ENCODE assay signal across 23 cellular contexts in genomic region chr10:65430979-65431378, GRCh38.
DNase-seq lines count a peak whose midpoint lies in the region; ATAC-seq and TF ChIP-seq lines count a peak whose summit lies in the region.
"Had no signal": no experiment of that assay in that cellular context is flagged by ENCODE, and none has a peak within 500 bp of the region (broad histone marks: within the 10 kb centered on the region; RNA-seq: fewer than 3 reads in every experiment).

No MANE protein-coding gene starts in this region.

- DNase-seq in RPMI8226, result peak; percentile 3
- DNase-seq in esophagus muscularis mucosa (ENCODE audit: extremely low spot score), result no peak
- DNase-seq in ecto neural progenitor cell (ENCODE audit: low spot score), result no peak
- no peak for DNase-seq in SKM-1 treated with dmso at 0.1 percent for 144 hours (lab: John Stamatoyannopoulos, UW; ENCODE audit: unreplicated experiment)
- no peak for DNase-seq in retina
- DNase-seq: activated naive CD4-positive, alpha-beta T cell treated with anti-CD3 and anti-CD28 coated beads, Interleukin-2, amount 50 U/mL, for 16 hours; activated T-cell treated with anti-CD3 and anti-CD28 coated beads, Interleukin-2, amount 50 U/mL, for 24 hours; anterior cingulate cortex; dermis blood vessel endothelial cell; EL; IMR-90; mammary epithelial cell; MG63; NCI-H146; NCI-H524; stimulated activated CD4-positive, alpha-beta T cell treated with anti-CD3 and anti-CD28 coated beads, Interleukin-1b, Interleukin-23, amount 100 ng/mL, for 48 hours; substantia nigra had no signal

- ATAC-seq in GM18502 (IDR thresholded peaks at IDR 0.05; ENCODE audit: poor library complexity, unreplicated experiment), result peak; percentile 85
- peak; percentile 53 for ATAC-seq in GM21717 (IDR thresholded peaks at IDR 0.05; ENCODE audit: unreplicated experiment)
- ATAC-seq in HG03354 (IDR thresholded peaks at IDR 0.05; ENCODE audit: poor library complexity, severe bottlenecking, unreplicated experiment), result peak; percentile 74

- no peak for TF ChIP-seq CTCF in esophagus muscularis mucosa (IDR thresholded peaks at IDR 0.05)

- WGBS in esophagus muscularis mucosa, result 29% methylated on average over 2 of the region's 2 CpGs

- TF ChIP-seq EP300 in esophagus muscularis mucosa (IDR thresholded peaks at IDR 0.05), result no peak

- TF ChIP-seq POLR2A in esophagus muscularis mucosa (IDR thresholded peaks at IDR 0.05; ENCODE audit: low read depth), result no peak

- H3K27ac ChIP-seq in esophagus muscularis mucosa (replicated peaks in 1 of 4), result no peak overlapping the region
- H3K27ac ChIP-seq: HL-60, prostate gland, RWPE1 had no signal

- no peaks in the 10 kb centered on the region for H3K9me3 ChIP-seq in esophagus muscularis mucosa
- H3K9me3 ChIP-seq: MG63, prostate gland had no signal

- H3K27me3 ChIP-seq in esophagus muscularis mucosa, result no peaks in the 10 kb centered on the region
- H3K27me3 ChIP-seq: MG63 had no signal

- H3K36me3 ChIP-seq in esophagus muscularis mucosa, result no peaks in the 10 kb centered on the region
- H3K36me3 ChIP-seq: MG63, prostate gland had no signal

- no peak overlapping the region for H3K4me3 ChIP-seq in esophagus muscularis mucosa
- H3K4me3 ChIP-seq: MG63, prostate gland had no signal

- intact Hi-C loops in esophagus muscularis mucosa (cut with DNase I), result no loop called here

- no peaks in the 10 kb centered on the region for H3K4me1 ChIP-seq in esophagus muscularis mucosa
- H3K4me1 ChIP-seq: prostate gland had no signal
